16 cellular contexts compared by ENCODE assay signal in the genomic region with DNA sequence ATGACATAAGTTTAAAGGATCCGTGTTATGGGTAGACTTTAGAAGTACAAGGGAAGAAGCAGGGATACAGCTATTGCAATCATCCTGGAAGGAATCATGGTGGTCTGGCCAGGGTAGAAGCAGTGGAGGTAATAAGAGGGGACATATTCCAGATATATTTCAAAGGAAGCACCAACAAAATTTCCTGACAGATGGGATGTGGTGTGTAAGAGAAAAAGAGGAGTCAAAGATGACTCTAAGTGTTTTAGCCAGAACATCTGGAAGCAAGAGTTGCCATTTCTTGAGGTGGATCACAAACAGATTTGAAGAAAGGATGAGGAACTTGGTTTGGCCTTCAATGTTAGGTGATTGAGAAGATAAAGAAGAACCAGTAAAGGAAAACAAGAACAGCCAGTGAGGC.
"Had no signal": no experiment of that assay in that cellular context is flagged by ENCODE, and none has a peak within 500 bp of the region (broad histone marks: within the 10 kb centered on the region; RNA-seq: fewer than 3 reads in every experiment).

No MANE protein-coding gene starts in this region.

- H3K4me3 ChIP-seq: esophagus muscularis mucosa, heart left ventricle, left ventricle myocardium inferior had no signal

- FAIRE-seq: kidney, urothelium cell line had no signal

- ATAC-seq: activated naive CD8-positive, alpha-beta T cell treated with anti-CD3 and anti-CD28 coated beads, Interleukin-2, amount 50 U/mL, for 24 hours; T-cell had no signal

- H3K27me3 ChIP-seq: esophagus muscularis mucosa, heart left ventricle had no signal

- H3K27ac ChIP-seq: esophagus muscularis mucosa had no signal

- DNase-seq: activated CD4-positive, alpha-beta T cell treated with anti-CD3 and anti-CD28 coated beads, Interleukin-2, amount 10 ng/mL, durations not matched to agents 24 days and 14 days; activated naive CD4-positive, alpha-beta T cell treated with Interleukin-2 at 50 U/mL for 16 hours; activated naive CD8-positive, alpha-beta T cell treated with anti-CD3 and anti-CD28 coated beads, Interleukin-2, amount 50 U/mL, for 24 hours; cerebellar nuclear complex; dermis blood vessel endothelial cell; foreskin melanocyte; heart left ventricle; kidney; left ventricle myocardium inferior; mesendoderm; stimulated activated CD4-positive, alpha-beta T cell treated with anti-CD3 and anti-CD28 coated beads, Interleukin-15, amount 100 ng/mL, for 24 hours; stimulated activated CD4-positive, alpha-beta T cell treated with anti-CD3 and anti-CD28 coated beads, Interleukin-4, amount 100 ng/mL, for 24 hours; T-cell; T1000 had no signal

- H3K9me3 ChIP-seq: esophagus muscularis mucosa, heart left ventricle, left ventricle myocardium inferior had no signal

- H3K36me3 ChIP-seq: esophagus muscularis mucosa, heart left ventricle, left ventricle myocardium inferior had no signal
